ENCODE assay signal across 14 cellular contexts in the genomic region with DNA sequence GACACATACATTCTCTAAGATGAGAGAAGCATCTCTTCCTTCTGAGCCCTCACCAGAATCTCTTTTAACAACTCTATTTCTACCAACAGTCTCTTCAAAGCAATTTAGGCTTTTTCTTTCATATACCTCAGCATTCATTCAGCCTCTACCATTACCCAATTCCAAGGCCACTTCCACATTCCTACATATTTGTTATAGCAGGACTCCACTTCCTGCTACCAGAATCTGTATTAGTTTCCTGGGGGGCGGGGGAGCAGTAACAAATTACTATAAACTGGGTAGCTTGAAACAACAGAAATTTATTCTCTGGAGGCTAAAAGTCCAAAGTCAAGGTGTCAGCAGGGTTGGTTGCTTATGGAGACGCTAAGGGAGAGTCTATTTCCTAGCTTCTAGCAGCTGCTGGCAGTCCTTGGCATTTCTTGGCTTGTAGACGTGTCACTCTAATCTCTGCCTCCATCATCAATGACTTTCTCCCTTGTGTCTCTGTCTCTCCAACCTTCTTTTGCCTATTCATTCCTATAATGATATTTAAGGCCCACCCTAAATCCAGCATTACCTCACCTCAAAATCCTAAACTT. TPM values are rescaled to one million over a fixed set of nuclear protein-coding genes. Genes with fewer than 3 reads are reported as not detected.
DNase-seq lines count a peak whose midpoint lies in the region; ATAC-seq, FAIRE-seq and TF ChIP-seq lines count a peak whose summit lies in the region.
"Had no signal": no experiment of that assay in that cellular context is flagged by ENCODE, and none has a peak within 500 bp of the region (broad histone marks: within the 10 kb centered on the region; RNA-seq: fewer than 3 reads in every experiment).

No MANE protein-coding gene starts in this region.

- no peak for TF ChIP-seq EP300 in SK-N-SH (IDR thresholded peaks at IDR 0.05; ENCODE audit: borderline replicate concordance in 1 of 2, low read depth in 1 of 2, low read length in 1 of 2)
- TF ChIP-seq EP300 in transverse colon (IDR thresholded peaks at IDR 0.05; ENCODE audit: low read depth) = no peak

- POLR2A ChIA-PET in SK-N-SH (lab: Yijun Ruan, JAX) = no interaction called here

- no peaks in the 10 kb centered on the region for H3K9me1 ChIP-seq in keratinocyte (ENCODE audit: control insufficient read depth, extremely low read depth, insufficient read depth, low read length)

- intact Hi-C loops in transverse colon (cut with DNase I; ENCODE audit: low total_unique reads) (no loop called here), CD14-positive monocyte (cut with micrococcal nuclease) (no loop called here)

- H3K9ac ChIP-seq in SK-N-SH = no peak overlapping the region
- H3K9ac ChIP-seq in keratinocyte (ENCODE audit: control insufficient read depth, extremely low read depth, insufficient read depth, low read length) = no peak overlapping the region

- no peaks in the 10 kb centered on the region; the same call in 1 of the 2 replicates for H3K27me3 ChIP-seq in SK-N-SH (ENCODE audit: insufficient read depth)
- no peaks in the 10 kb centered on the region for H3K27me3 ChIP-seq in bronchial epithelial cell (ENCODE audit: control insufficient read depth, insufficient read depth, low read length)
- H3K27me3 ChIP-seq in keratinocyte (ENCODE audit: control insufficient read depth, extremely low read depth, insufficient read depth, low read length) = no peaks in the 10 kb centered on the region
- no peaks in the 10 kb centered on the region for H3K27me3 ChIP-seq in transverse colon

- H3K27ac ChIP-seq in SK-N-SH (ENCODE audit: low read depth in 2 of 2, low read length in 1 of 2) (peak overlapping the region; percentile 43 to 63), keratinocyte (ENCODE audit: control insufficient read depth, insufficient read depth, low read length) (no peak overlapping the region), transverse colon (peak overlapping the region; percentile 9 to 55 (median 38))
- H3K27ac ChIP-seq: 22Rv1 had no signal

- H4K20me1 ChIP-seq in SK-N-SH (ENCODE audit: insufficient read depth) = no peaks in the 10 kb centered on the region
- H4K20me1 ChIP-seq in keratinocyte (ENCODE audit: control insufficient read depth, extremely low read depth, insufficient read depth, low read length) = no peaks in the 10 kb centered on the region

- H3K27ac Mint-ChIP-seq in CD14-positive monocyte = no peak overlapping the region
- H3K27ac Mint-ChIP-seq: activated T-helper 1 cell treated with anti-CD3 and anti-CD28 coated beads, Interleukin-12 subunit alpha, Interleukin-12 subunit beta, Interleukin-2, Interleukin-4 antibody, amounts not matched to agents 30 ng/mL and 10 ng/mL and 1 ng/mL, durations not matched to agents 14 hours and 24 hours and 36 hours had no signal

- WGBS in SK-N-SH (ENCODE audit: low lambda C conversion rate) = 14% methylated on average over 3 of the region's 3 CpGs
- 71 to 89% methylated on average over 3 of the region's 3 CpGs for WGBS in transverse colon (ENCODE audit: low coverage in 1 of 2), 2 donors

- DNase-seq in SK-N-SH (no peak), bronchial epithelial cell (ENCODE audit: low read depth) (peak; percentile 30), keratinocyte (ENCODE audit: low read depth, low spot score) (no peak), transverse colon (no peak), CD14-positive monocyte (ENCODE audit: low spot score) (no peak)
- DNase-seq: aorta, head of caudate nucleus, NCI-H2107 had no signal

- H2AFZ ChIP-seq in SK-N-SH (ENCODE audit: low read depth) (peak overlapping the region; percentile 42; the same call in 1 of the 2 replicates), keratinocyte (ENCODE audit: control insufficient read depth, low read length) (peak overlapping the region; percentile 94)

- in situ Hi-C loops in transverse colon (cut with MboI; ENCODE audit: low pct_ligation_motif_present in 1 of 4, low pct_unique_long_range_greater_than_20kb in 1 of 4, low sequenced_read_pairs in 3 of 4) = no loop called here

- TF ChIP-seq POLR2A in transverse colon (IDR thresholded peaks at IDR 0.05) = no peak
- no peak for TF ChIP-seq POLR2A in GM18505 (IDR thresholded peaks at IDR 0.05; ENCODE audit: borderline replicate concordance, extremely low read depth, insufficient read depth, insufficient read length)

- H3K79me2 ChIP-seq in SK-N-SH (ENCODE audit: insufficient read depth) (no peaks in the 10 kb centered on the region), keratinocyte (ENCODE audit: control insufficient read depth, insufficient read depth, low read length) (no peaks in the 10 kb centered on the region)

- no peak overlapping the region for H3K4me3 ChIP-seq in SK-N-SH (ENCODE audit: low read depth in 2 of 2, low read length in 1 of 2)
- H3K4me3 ChIP-seq in bronchial epithelial cell (ENCODE audit: low read depth, low read length) = no peak overlapping the region
- H3K4me3 ChIP-seq in keratinocyte (ENCODE audit: control insufficient read depth in 2 of 3, extremely low read depth in 1 of 3, insufficient read depth in 2 of 3, low read depth in 1 of 3, low read length in 3 of 3) = no peak overlapping the region
- no peak overlapping the region for H3K4me3 ChIP-seq in transverse colon
- H3K4me3 ChIP-seq: thoracic aorta had no signal

- ATAC-seq in SK-N-SH treated with all-trans-retinoic acid at 6 μM for 48 hours (no peak), HG03469 (IDR thresholded peaks at IDR 0.05; ENCODE audit: unreplicated experiment) (no peak), GM18505 (IDR thresholded peaks at IDR 0.05; ENCODE audit: unreplicated experiment) (no peak)

- H3K9me3 ChIP-seq in SK-N-SH (0 out of 2 replicates have a peak, but pooled peaks cover 2% of the 10 kb centered on the region), keratinocyte (ENCODE audit: control insufficient read depth, low read depth, low read length) (no peaks in the 10 kb centered on the region), transverse colon (no peaks in the 10 kb centered on the region)
- H3K9me3 ChIP-seq: thoracic aorta had no signal

- H3K4me1 Mint-ChIP-seq in CD14-positive monocyte = peaks cover 11% of the 10 kb centered on the region

- H3F3A ChIP-seq in SK-N-SH (replicated peaks; ENCODE audit: insufficient read depth) = peaks cover 9% of the 10 kb centered on the region

- H3K27me3 Mint-ChIP-seq in CD14-positive monocyte (ENCODE audit: low read depth in 3 of 3) = peaks cover 0 to 1% (median 0%) of the 10 kb centered on the region in 3 donors

- CTCF ChIA-PET in SK-N-SH (lab: Yijun Ruan, JAX) = interaction anchor here (0.6 kb wide), 1 partner anchor 1214 kb away, joined by 4 read pairs; no protein-coding TSS in a partner anchor

- no peaks in the 10 kb centered on the region for H3K36me3 Mint-ChIP-seq in CD14-positive monocyte

- peaks cover 0 to 14% of the 10 kb centered on the region in 2 experiments; a peak in 2 of 4 replicates for H3K4me1 ChIP-seq in SK-N-SH (ENCODE audit: control insufficient read depth in 1 of 2, insufficient read depth in 2 of 2, low read depth in 1 of 2, low read length in 1 of 2)
- peaks cover 10% of the 10 kb centered on the region for H3K4me1 ChIP-seq in keratinocyte (ENCODE audit: control insufficient read depth, extremely low read depth, insufficient read depth, low read length)
- peaks cover 0 to 21% (median 7%) of the 10 kb centered on the region in 4 donors for H3K4me1 ChIP-seq in transverse colon

- H3K36me3 ChIP-seq in SK-N-SH (replicated peaks in 1 of 2; ENCODE audit: control insufficient read depth in 1 of 2, insufficient read depth in 2 of 2, low read length in 1 of 2) (no peaks in the 10 kb centered on the region), bronchial epithelial cell (ENCODE audit: control insufficient read depth, insufficient read depth, low read length) (no peaks in the 10 kb centered on the region), keratinocyte (ENCODE audit: control insufficient read depth in 2 of 2, extremely low read depth in 1 of 2, insufficient read depth in 2 of 2, low read length in 2 of 2) (no peaks in the 10 kb centered on the region), transverse colon (no peaks in the 10 kb centered on the region)
- H3K36me3 ChIP-seq: thoracic aorta had no signal

- peaks cover 0 to 7% (median 2%) of the 10 kb centered on the region in 7 donors for H3K9me3 Mint-ChIP-seq in CD14-positive monocyte
- H3K9me3 Mint-ChIP-seq: activated T-helper 1 cell treated with anti-CD3 and anti-CD28 coated beads, Interleukin-12 subunit alpha, Interleukin-12 subunit beta, Interleukin-2, Interleukin-4 antibody, amounts not matched to agents 30 ng/mL and 10 ng/mL and 1 ng/mL, durations not matched to agents 14 hours and 24 hours and 36 hours had no signal

- H3K4me2 ChIP-seq in SK-N-SH (no peak overlapping the region), keratinocyte (ENCODE audit: control insufficient read depth, extremely low read depth, insufficient read depth, low read depth, low read length) (no peak overlapping the region)

- no peak for TF ChIP-seq RAD21 in SK-N-SH (IDR thresholded peaks at IDR 0.05; ENCODE audit: low read length)

- TF ChIP-seq CTCF in SK-N-SH (IDR thresholded peaks at IDR 0.05) (no peak), bronchial epithelial cell (IDR thresholded peaks at IDR 0.05; ENCODE audit: insufficient read depth, low read length, severe bottlenecking) (no peak), keratinocyte (optimal IDR thresholded peaks at IDR 0.05 in 1 of 3, IDR thresholded peaks at IDR 0.05 in 1 of 3, conservative IDR thresholded peaks at IDR 0.05 in 1 of 3; ENCODE audit: extremely low read depth in 1 of 3, insufficient read depth in 2 of 3, low read length in 3 of 3) (no peak), transverse colon (IDR thresholded peaks at IDR 0.05) (no peak), CD14-positive monocyte (IDR thresholded peaks at IDR 0.05) (no peak)

- no peaks in the 10 kb centered on the region for H3K9me2 ChIP-seq in SK-N-SH

- H3K4me3 Mint-ChIP-seq in CD14-positive monocyte = no peak overlapping the region
- H3K4me3 Mint-ChIP-seq: activated T-helper 1 cell treated with anti-CD3 and anti-CD28 coated beads, Interleukin-12 subunit alpha, Interleukin-12 subunit beta, Interleukin-2, Interleukin-4 antibody, amounts not matched to agents 30 ng/mL and 10 ng/mL and 1 ng/mL, durations not matched to agents 14 hours and 24 hours and 36 hours had no signal

- dilution Hi-C loops in keratinocyte (cut with MboI; ENCODE audit: extremely low pct_ligation_motif_present, low sequenced_read_pairs) = no loop called here

- FAIRE-seq in bronchial epithelial cell (lab: Jason Lieb, UNC) (no peak), keratinocyte (lab: Jason Lieb, UNC) (no peak)

RNA-seq across cellular contexts. Expression of a gene that starts 7.4 kb away (rescaled TPM):
- not detected in 2 replicates for polyA plus RNA-seq in SK-N-SH (2012; rRNA removed)
- not detected in 2 replicates for polyA plus RNA-seq in SK-N-SH (2012; cell fraction: cytosol; rRNA removed)
- not detected in 2 replicates for polyA plus RNA-seq in SK-N-SH (2012; cell fraction: nucleus; rRNA removed)
- total RNA-seq in bronchial epithelial cell = not detected in 2 replicates
- not detected in 3 replicates for polyA plus RNA-seq in keratinocyte
- polyA plus RNA-seq in keratinocyte (2011; ENCODE audit: low read depth) = not detected
- not detected in 2 replicates for polyA plus RNA-seq in keratinocyte (2011; cell fraction: cytosol; rRNA removed)
- polyA plus RNA-seq in keratinocyte (2011; cell fraction: nucleus; rRNA removed) = not detected in 2 replicates
- polyA plus RNA-seq in keratinocyte (2012; ENCODE audit: low replicate concordance) = not detected in 2 replicates
- not detected in 3 replicates for polyA minus RNA-seq in keratinocyte
- not detected for polyA minus RNA-seq in keratinocyte (2011; cell fraction: cytosol; rRNA and poly(A)+ RNA removed)
- polyA minus RNA-seq in keratinocyte (2011; cell fraction: nucleus; rRNA and poly(A)+ RNA removed) = not detected in 2 replicates
- total RNA-seq in transverse colon = not detected
- not detected for polyA plus RNA-seq in CD14-positive monocyte
- total RNA-seq: activated T-helper 1 cell treated with anti-CD3 and anti-CD28 coated beads, Interleukin-12 subunit alpha, Interleukin-12 subunit beta, Interleukin-2, Interleukin-4 antibody, amounts not matched to agents 30 ng/mL and 10 ng/mL and 1 ng/mL, durations not matched to agents 14 hours and 24 hours and 36 hours; aorta; thoracic aorta had no signal
- polyA plus RNA-seq: aorta had no signal
